ENCODE assay signal across 7 cellular contexts in genomic region chr6:130018292-130018829, GRCh38. TPM values are rescaled to one million over a fixed set of nuclear protein-coding genes. Genes with fewer than 3 reads are reported as not detected.
DNase-seq lines count a peak whose midpoint lies in the region; ATAC-seq, FAIRE-seq and TF ChIP-seq lines count a peak whose summit lies in the region.

Gene L3MBTL3 (plus strand): TSS chr6:130018581. CDS start chr6:130042700, 24,119 bp downstream.

- ATAC-seq in GM18861 (IDR thresholded peaks at IDR 0.05; ENCODE audit: unreplicated experiment), result peak; percentile 53
- ATAC-seq in HG03045 (IDR thresholded peaks at IDR 0.05; ENCODE audit: unreplicated experiment), result peak; percentile 70
- peak; percentile 88 for ATAC-seq in WTC11

- H3K9me3 Mint-ChIP-seq in WTC11, result no peaks in the 10 kb centered on the region
- no peaks in the 10 kb centered on the region for H3K9me3 Mint-ChIP-seq in immature natural killer cell

- H3K27me3 ChIP-seq in bronchial epithelial cell (ENCODE audit: control insufficient read depth, insufficient read depth, low read length) (no peaks in the 10 kb centered on the region), small intestine (ENCODE audit: control insufficient read depth in 2 of 2, insufficient read depth in 2 of 2, low read length in 2 of 2) (no peaks in the 10 kb centered on the region)

- H3K36me3 ChIP-seq in bronchial epithelial cell (ENCODE audit: control insufficient read depth, insufficient read depth, low read length), result no peaks in the 10 kb centered on the region
- no peaks in the 10 kb centered on the region for H3K36me3 ChIP-seq in small intestine (ENCODE audit: control insufficient read depth in 2 of 2, insufficient read depth in 2 of 2, low read length in 2 of 2)

- peak within 1 kb of the TSS; percentile 97 for H3K4me3 Mint-ChIP-seq in WTC11
- peak within 1 kb of the TSS; percentile 99 to 100 (median 100) for H3K4me3 Mint-ChIP-seq in immature natural killer cell

- 1% methylated on average over 29 of the region's 29 CpGs for WGBS in small intestine, 3 donors

- peaks cover 21% of the 10 kb centered on the region for H3K4me1 Mint-ChIP-seq in WTC11
- H3K4me1 Mint-ChIP-seq in immature natural killer cell, result peaks cover 7 to 16% of the 10 kb centered on the region in 2 donors

- CTCF ChIA-PET in WTC11 (lab: Charles Lee), result interaction anchor here (0.7 kb wide), 1 partner anchor 417 kb away, joined by 3 read pairs; no protein-coding TSS in a partner anchor

- POLR2A ChIA-PET in WTC11 (lab: Charles Lee), result no interaction called here

- TF ChIP-seq CTCF in WTC11 (IDR thresholded peaks at IDR 0.05) (no peak), bronchial epithelial cell (IDR thresholded peaks at IDR 0.05; ENCODE audit: insufficient read depth, low read length, severe bottlenecking) (no peak)

- FAIRE-seq in bronchial epithelial cell (lab: Jason Lieb, UNC) (no peak), small intestine (lab: Jason Lieb, UNC) (no peak)

- peak within 1 kb of the TSS; percentile 82 for H3K27ac Mint-ChIP-seq in WTC11
- H3K27ac Mint-ChIP-seq in immature natural killer cell, result peak within 1 kb of the TSS; percentile 85 to 97 (median 93)

- H3K36me3 Mint-ChIP-seq in WTC11, result no peaks in the 10 kb centered on the region
- peaks cover 0 to 5% (median 4%) of the 10 kb centered on the region in 3 donors for H3K36me3 Mint-ChIP-seq in immature natural killer cell

- peak within 1 kb of the TSS; percentile 90 for H3K4me3 ChIP-seq in bronchial epithelial cell (ENCODE audit: low read depth, low read length)
- H3K4me3 ChIP-seq in small intestine (ENCODE audit: low read depth in 1 of 2, low read length in 2 of 2), result peak within 1 kb of the TSS; percentile 84 to 97

- peak within 1 kb of the TSS; percentile 41 to 92 for H3K27ac ChIP-seq in small intestine (ENCODE audit: low read depth in 1 of 2, low read length in 1 of 2)

- H3K27me3 Mint-ChIP-seq in WTC11 (ENCODE audit: low read depth), result peaks cover 4% of the 10 kb centered on the region; the same call in 1 of the 2 replicates
- H3K27me3 Mint-ChIP-seq in immature natural killer cell (ENCODE audit: low read depth in 3 of 3), result peaks cover 10 to 13% (median 11%) of the 10 kb centered on the region in 3 donors

- no peaks in the 10 kb centered on the region for H3K9me3 ChIP-seq in small intestine (ENCODE audit: control insufficient read depth, low read depth)

- no peaks in the 10 kb centered on the region for H3K4me1 ChIP-seq in small intestine (ENCODE audit: control insufficient read depth in 2 of 2, insufficient read depth in 1 of 2, low read depth in 1 of 2, low read length in 1 of 2)

- DNase-seq in NCI-H2171 treated with DMSO at 0.1 percent for 48 hours (lab: John Stamatoyannopoulos, UW), result peak; percentile 59
- DNase-seq in WTC11 (ENCODE audit: low spot score), result peak; percentile 92
- DNase-seq in bronchial epithelial cell (ENCODE audit: low read depth), result peak; percentile 71
- DNase-seq in immature natural killer cell, result peak; percentile 81 to 85 (median 83)
- DNase-seq in small intestine, result peak; percentile 79

TF ChIP-seq in WTC11, 78 proteins besides CTCF, POLR2A, EP300 and RAD21:
- TF ChIP-seq ERG (CRISPR knock-in tag; IDR thresholded peaks at IDR 0.05) (no peak), PREB (CRISPR knock-in tag; IDR thresholded peaks at IDR 0.05; ENCODE audit: borderline replicate concordance) (no peak), ETV6 (CRISPR knock-in tag; IDR thresholded peaks at IDR 0.05) (0 out of 2 replicates have a peak, but pooled peaks have one; percentile 40), AFF4 (CRISPR knock-in tag; IDR thresholded peaks at IDR 0.05; ENCODE audit: borderline replicate concordance) (no peak), IRF1 (CRISPR knock-in tag; IDR thresholded peaks at IDR 0.05) (no peak), ZNF263 (CRISPR knock-in tag; IDR thresholded peaks at IDR 0.05; ENCODE audit: low read depth) (no peak), TP53 (CRISPR knock-in tag; IDR thresholded peaks at IDR 0.05) (no peak)

RNA-seq across cellular contexts. Expression of gene L3MBTL3, which starts in this region (rescaled TPM):
- total RNA-seq in WTC11 (2021) (13.0 to 18.1 TPM (median 13.7 TPM) in 3 replicates), bronchial epithelial cell (7.3 and 12.1 TPM in 2 replicates)
- polyA plus RNA-seq in immature natural killer cell (1 to 10 TPM; 2.3 to 5.3 (median 4.3) TPM), small intestine (1 to 10 TPM; 1.3 to 3.0 (median 1.4) TPM)

Comparison
In these comparisons a context has a peak if more than half of its experiments do, and no peak if none do; other contexts are left out.
1. Peak in every context shown above with its lines: DNase-seq, ATAC-seq, H3K4me3 ChIP-seq and H3K27ac ChIP-seq.